14 cellular contexts compared by ENCODE assay signal in the genomic region with DNA sequence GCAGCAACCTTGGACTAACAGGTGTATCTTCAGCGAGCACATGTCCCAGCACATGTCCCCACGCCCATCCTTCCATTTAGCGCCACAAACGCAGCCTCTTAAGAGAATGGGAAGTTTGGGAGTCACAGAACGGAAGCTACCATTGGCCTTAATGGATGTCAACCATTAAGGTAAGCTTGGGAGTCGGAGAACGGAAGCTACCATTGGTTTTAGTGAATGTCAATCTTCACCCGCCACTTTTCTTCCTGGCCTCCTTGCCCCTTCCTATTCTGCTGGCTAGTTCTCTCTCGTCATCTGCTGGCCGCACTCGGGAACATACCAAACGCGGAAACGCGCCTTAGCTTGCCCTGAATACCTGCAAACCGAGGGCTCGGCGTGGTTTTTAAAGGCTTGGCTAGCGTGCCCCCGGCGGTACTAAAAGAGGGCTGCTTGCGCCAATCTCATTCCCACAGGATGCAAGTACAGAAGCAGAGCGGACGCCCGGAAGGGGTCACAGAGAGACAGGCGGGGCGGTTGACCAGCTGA. TPM values are rescaled to one million over a fixed set of nuclear protein-coding genes. Genes with fewer than 3 reads are reported as not detected.
DNase-seq lines count a peak whose midpoint lies in the region; ATAC-seq and TF ChIP-seq lines count a peak whose summit lies in the region.
"Had no signal": no experiment of that assay in that cellular context is flagged by ENCODE, and none has a peak within 500 bp of the region (broad histone marks: within the 10 kb centered on the region; RNA-seq: fewer than 3 reads in every experiment).

No MANE protein-coding gene starts in this region.

- intact Hi-C loops in mammary epithelial cell (cut with micrococcal nuclease) (loop anchor here (1.0 to 5.0 kb wide), 4 partner anchors 58 to 385 kb away; no protein-coding TSS in a partner anchor), left colon (cut with DNase I, micrococcal nuclease) (no loop called here)

- H3K4me3 ChIP-seq in mammary epithelial cell (replicated peaks in 1 of 3; ENCODE audit: insufficient read depth in 1 of 3, low read depth in 2 of 3, low read length in 3 of 3) (no peak overlapping the region), smooth muscle cell (peak overlapping the region; percentile 42), gastroesophageal sphincter (no peak overlapping the region)
- H3K4me3 ChIP-seq: SJSA1 had no signal

- dilution Hi-C loops in mammary epithelial cell (cut with HindIII; ENCODE audit: low sequenced_read_pairs): no loop called here

- TF ChIP-seq EP300 in gastroesophageal sphincter (IDR thresholded peaks at IDR 0.05): no peak

- WGBS in mammary epithelial cell (ENCODE audit: low coverage, missing lambda C conversion rate): 73% methylated on average over 18 of the region's 27 CpGs
- 10% methylated on average over 27 of the region's 27 CpGs for WGBS in smooth muscle cell (ENCODE audit: low lambda C conversion rate)
- 23 to 25% methylated on average over 4 to 10 of the region's 27 CpGs for WGBS in gastroesophageal sphincter (ENCODE audit: low coverage in 1 of 2), 2 donors

- H3K9ac ChIP-seq in mammary epithelial cell (ENCODE audit: insufficient read depth, low read length) (no peak overlapping the region), smooth muscle cell (ENCODE audit: low read depth) (no peak overlapping the region)

- H3K36me3 ChIP-seq in mammary epithelial cell (ENCODE audit: insufficient read depth, low read length) (no peaks in the 10 kb centered on the region), smooth muscle cell (ENCODE audit: low read depth) (no peaks in the 10 kb centered on the region), gastroesophageal sphincter (no peaks in the 10 kb centered on the region)
- H3K36me3 ChIP-seq: SJSA1 had no signal

- in situ Hi-C loops in mammary epithelial cell (cut with MboI; ENCODE audit: low sequenced_read_pairs in 2 of 2): no loop called here

- CTCF ChIA-PET in mammary epithelial cell (lab: Charles Lee; ENCODE audit: low non-redundant PET): interaction anchor here (0.5 to 1.1 kb wide), 5 partner anchors 56 to 176 kb away, joined by 3 to 4 read pairs (median 4); no protein-coding TSS in a partner anchor

- TF ChIP-seq POLR2A in gastroesophageal sphincter (IDR thresholded peaks at IDR 0.05): no peak

- no peaks in the 10 kb centered on the region for H3F3A ChIP-seq in smooth muscle cell (ENCODE audit: low read depth)

- TF ChIP-seq CTCF in mammary epithelial cell (conservative IDR thresholded peaks at IDR 0.05 in 1 of 2, IDR thresholded peaks at IDR 0.05 in 1 of 2; ENCODE audit: extremely low read depth in 1 of 2, insufficient read depth in 1 of 2, low read depth in 1 of 2, low read length in 2 of 2): no peak
- no peak for TF ChIP-seq CTCF in smooth muscle cell (IDR thresholded peaks at IDR 0.05; ENCODE audit: borderline replicate concordance, insufficient read depth, poor library complexity, severe bottlenecking)
- TF ChIP-seq CTCF in gastroesophageal sphincter (IDR thresholded peaks at IDR 0.05): no peak
- no peak for TF ChIP-seq CTCF in GM20000 (IDR thresholded peaks at IDR 0.05; ENCODE audit: extremely low read depth, missing control alignments)

- H3K4me1 ChIP-seq in mammary epithelial cell (ENCODE audit: insufficient read depth, low read length): peaks cover 4% of the 10 kb centered on the region
- no peaks in the 10 kb centered on the region for H3K4me1 ChIP-seq in smooth muscle cell (ENCODE audit: low read depth)
- no peaks in the 10 kb centered on the region for H3K4me1 ChIP-seq in gastroesophageal sphincter

- no peak for ATAC-seq in left colon
- no peak for ATAC-seq in gastroesophageal sphincter
- ATAC-seq: stimulated activated naive CD8-positive, alpha-beta T cell treated with anti-CD3 and anti-CD28 coated beads, Interleukin-15, amount 100 ng/mL, for 72 hours had no signal

- H3K9me3 ChIP-seq in mammary epithelial cell (replicated peaks; ENCODE audit: insufficient read depth, low read length) (no peaks in the 10 kb centered on the region), smooth muscle cell (replicated peaks; ENCODE audit: low read depth) (no peaks in the 10 kb centered on the region), gastroesophageal sphincter (no peaks in the 10 kb centered on the region)

- peak; percentile 30 for DNase-seq in HT1080 (ENCODE audit: low read depth)
- DNase-seq in mammary epithelial cell: peak; percentile 89
- DNase-seq in islet precursor cell: peak; percentile 86
- no peak for DNase-seq in smooth muscle cell (lab: John Stamatoyannopoulos, UW; ENCODE audit: unreplicated experiment)
- no peak for DNase-seq in left colon
- no peak for DNase-seq in GDM1 (lab: John Stamatoyannopoulos, UW)
- DNase-seq in GM20000 (ENCODE audit: low spot score): no peak
- DNase-seq: activated T-cell treated with anti-CD3 and anti-CD28 coated beads for 4 hours; NCI-H1105; stimulated activated naive CD8-positive, alpha-beta T cell treated with anti-CD3 and anti-CD28 coated beads, Interleukin-15, amount 100 ng/mL, for 72 hours had no signal

- H3K79me2 ChIP-seq in mammary epithelial cell (ENCODE audit: insufficient read depth, low read length): no peaks in the 10 kb centered on the region
- no peaks in the 10 kb centered on the region for H3K79me2 ChIP-seq in smooth muscle cell (ENCODE audit: low read depth)

- H2AFZ ChIP-seq in mammary epithelial cell (ENCODE audit: low read depth, low read length) (no peak overlapping the region), smooth muscle cell (ENCODE audit: low read depth) (peak overlapping the region; percentile 71)

- no peak overlapping the region for H3K27ac ChIP-seq in mammary epithelial cell (ENCODE audit: insufficient read depth, low read depth, low read length)
- H3K27ac ChIP-seq in smooth muscle cell (ENCODE audit: low read depth): no peak overlapping the region
- no peak overlapping the region for H3K27ac ChIP-seq in gastroesophageal sphincter

- H4K20me1 ChIP-seq in mammary epithelial cell (ENCODE audit: insufficient read depth, low read length) (no peaks in the 10 kb centered on the region), smooth muscle cell (ENCODE audit: low read depth) (no peaks in the 10 kb centered on the region)

- BruUV-seq in mammary epithelial cell (replicated peaks; lab: Mats Ljungman, UMichigan): no TSS peak

- H3K27me3 ChIP-seq in mammary epithelial cell (ENCODE audit: insufficient read depth, low read length) (peaks cover 2% of the 10 kb centered on the region), smooth muscle cell (ENCODE audit: low read depth) (peaks cover 33% of the 10 kb centered on the region), gastroesophageal sphincter (peaks cover 39% of the 10 kb centered on the region)
- H3K27me3 ChIP-seq: SJSA1 had no signal

- H3K4me2 ChIP-seq in mammary epithelial cell (ENCODE audit: insufficient read depth, low read depth, low read length) (no peak overlapping the region), smooth muscle cell (peak overlapping the region; percentile 80)

RNA-seq across cellular contexts. Expression of gene GLYATL1, which starts 24.3 kb away (rescaled TPM):
- total RNA-seq in HT1080 (2014; rRNA removed; shearing (Covaris generic)): 1.0 and 2.6 TPM in 2 replicates
- 0.37 and 0.70 TPM in 2 replicates for polyA plus RNA-seq in HT1080 (2015; cell fraction: cytosol; rRNA removed)
- polyA plus RNA-seq in HT1080 (2015; cell fraction: nucleus; rRNA removed): 0.17 and 0.56 TPM in 2 replicates
- total RNA-seq in mammary epithelial cell (1 to 10 TPM in 1 of 2 donors, under 1 TPM in 1; 0.50 to 1.1 TPM), smooth muscle cell (not detected in 2 replicates), left colon (under 1 TPM; 0.25 to 0.34 TPM), gastroesophageal sphincter (1 to 10 TPM in 1 of 4 donors, not detected in 3; 3.9 TPM)
- polyA plus RNA-seq in mammary epithelial cell (0.53 TPM), smooth muscle cell (not detected in 2 replicates)
- not detected for polyA minus RNA-seq in mammary epithelial cell
- total RNA-seq: endothelial cell of umbilical vein, pulmonary artery endothelial cell had no signal
- polyA plus RNA-seq: endothelial cell of umbilical vein had no signal

Comparison
In these comparisons a context has a peak if more than half of its experiments do, and no peak if none do; other contexts are left out.
1. DNase-seq: peak in HT1080 (single experiment), mammary epithelial cell (single experiment) and islet precursor cell (single experiment); none in smooth muscle cell (single experiment), left colon (0 of 2), GDM1 (single experiment) and GM20000 (single experiment).